Comparison of ENCODE assay signal across 23 cellular contexts in the genomic region with DNA sequence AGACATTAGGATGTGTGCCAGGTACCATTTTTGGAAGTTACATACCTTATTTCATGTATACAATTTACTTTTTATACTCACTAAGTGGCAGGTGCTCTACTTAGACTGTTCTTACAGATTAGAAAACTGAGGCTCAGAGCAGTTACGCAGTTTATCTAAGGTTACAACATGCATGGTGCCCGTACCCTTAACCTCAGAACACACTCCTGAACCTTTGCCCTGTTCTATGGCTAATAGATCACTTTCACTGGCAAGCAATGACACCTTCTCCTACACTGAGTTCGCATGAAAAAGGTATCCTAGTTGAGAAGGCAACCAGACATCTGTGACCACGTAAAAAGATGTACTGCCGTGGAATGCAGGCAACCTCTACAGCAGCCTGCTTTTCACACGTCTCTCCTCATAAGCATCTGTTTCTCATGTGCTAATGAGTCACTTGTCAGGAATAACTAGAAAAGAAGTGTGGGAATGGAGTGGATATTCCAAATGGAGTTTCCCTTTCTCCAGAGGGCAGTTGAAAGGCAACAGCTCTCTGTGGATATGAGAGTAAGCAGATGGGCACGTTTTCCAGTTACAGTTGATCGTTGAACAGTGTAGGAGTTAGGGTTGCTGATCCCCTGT.
DNase-seq lines count a peak whose midpoint lies in the region; ATAC-seq, FAIRE-seq and TF ChIP-seq lines count a peak whose summit lies in the region.
"Had no signal": no experiment of that assay in that cellular context is flagged by ENCODE, and none has a peak within 500 bp of the region (broad histone marks: within the 10 kb centered on the region; RNA-seq: fewer than 3 reads in every experiment).

No MANE protein-coding gene starts in this region.

- intact Hi-C loops in left ventricle myocardium superior (cut with micrococcal nuclease) = no loop called here
- intact Hi-C loops in gastrocnemius medialis (cut with DNase I; ENCODE audit: low total_unique reads) = no loop called here
- intact Hi-C loops in spleen (cut with DNase I; ENCODE audit: low total_unique reads) = no loop called here

- no peak for TF ChIP-seq POLR2A in gastrocnemius medialis (IDR thresholded peaks at IDR 0.05)
- no peak for TF ChIP-seq POLR2A in spleen (IDR thresholded peaks at IDR 0.05)
- TF ChIP-seq POLR2A in GM12891 (IDR thresholded peaks at IDR 0.05; ENCODE audit: low read depth, low read length) = no peak

- H3K4me1 Mint-ChIP-seq in chondrocyte (ENCODE audit: low read depth) = peaks cover 3% of the 10 kb centered on the region
- no peaks in the 10 kb centered on the region for H3K4me1 Mint-ChIP-seq in stimulated activated effector memory CD8-positive, alpha-beta T cell treated with anti-CD3 and anti-CD28 coated beads, Interleukin-12 subunit alpha, Interleukin-12 subunit beta, amount 100 ng/mL, for 72 hours
- H3K4me1 Mint-ChIP-seq: naive B cell had no signal

- 77 to 83% (median 81%) methylated on average over 8 of the region's 8 CpGs for whole genome bisulfite sequencing in spleen, 5 donors

- H3K27ac ChIP-seq in gastrocnemius medialis (no peak overlapping the region), spleen (no peak overlapping the region)
- H3K27ac ChIP-seq: BLaER1, body of pancreas, ovary, skin epidermis had no signal

- TF ChIP-seq CTCF in chondrocyte (IDR thresholded peaks at IDR 0.05) = no peak
- TF ChIP-seq CTCF in gastrocnemius medialis (IDR thresholded peaks at IDR 0.05 in 4 of 5, conservative IDR thresholded peaks at IDR 0.05 in 1 of 5) = no peak
- no peak for TF ChIP-seq CTCF in spleen (IDR thresholded peaks at IDR 0.05 in 8 of 11, conservative IDR thresholded peaks at IDR 0.05 in 3 of 11)

- peak overlapping the region; percentile 3 for H3K27ac Mint-ChIP-seq in chondrocyte (ENCODE audit: unreplicated experiment)
- H3K27ac Mint-ChIP-seq in stimulated activated effector memory CD8-positive, alpha-beta T cell treated with anti-CD3 and anti-CD28 coated beads, Interleukin-12 subunit alpha, Interleukin-12 subunit beta, amount 100 ng/mL, for 72 hours = no peak overlapping the region
- H3K27ac Mint-ChIP-seq: activated naive CD8-positive, alpha-beta T cell; activated T-cell treated with anti-CD3 and anti-CD28 coated beads, Interleukin-2, amount 50 U/mL, for 72 hours had no signal

- no peaks in the 10 kb centered on the region for H3K9me3 Mint-ChIP-seq in chondrocyte (ENCODE audit: low read depth)
- H3K9me3 Mint-ChIP-seq in stimulated activated effector memory CD8-positive, alpha-beta T cell treated with anti-CD3 and anti-CD28 coated beads, Interleukin-12 subunit alpha, Interleukin-12 subunit beta, amount 100 ng/mL, for 72 hours = no peaks in the 10 kb centered on the region
- H3K9me3 Mint-ChIP-seq: activated T-cell treated with anti-CD3 and anti-CD28 coated beads, Interleukin-2, amount 50 U/mL, for 72 hours; naive B cell had no signal

- FAIRE-seq in GM12891 (lab: Jason Lieb, UNC) = no peak

- H3K36me3 ChIP-seq in gastrocnemius medialis (no peaks in the 10 kb centered on the region), spleen (no peaks in the 10 kb centered on the region)
- H3K36me3 ChIP-seq: BLaER1, ovary had no signal

- H3K4me3 ChIP-seq in gastrocnemius medialis (no peak overlapping the region), spleen (no peak overlapping the region)
- H3K4me3 ChIP-seq: BLaER1, body of pancreas, ovary, skin epidermis had no signal

- no peak overlapping the region for H3K4me3 Mint-ChIP-seq in chondrocyte (ENCODE audit: unreplicated experiment)
- H3K4me3 Mint-ChIP-seq in stimulated activated effector memory CD8-positive, alpha-beta T cell treated with anti-CD3 and anti-CD28 coated beads, Interleukin-12 subunit alpha, Interleukin-12 subunit beta, amount 100 ng/mL, for 72 hours = no peak overlapping the region
- H3K4me3 Mint-ChIP-seq: activated naive CD8-positive, alpha-beta T cell; activated T-cell treated with anti-CD3 and anti-CD28 coated beads, Interleukin-2, amount 50 U/mL, for 72 hours; naive B cell had no signal

- in situ Hi-C loops in gastrocnemius medialis (cut with MboI; ENCODE audit: low sequenced_read_pairs in 4 of 4) = no loop called here

- DNase-seq in HCEC 1CT (peak; percentile 36), chondrocyte (ENCODE audit: low spot score) (no peak), left ventricle myocardium superior (no peak), gastrocnemius medialis (no peak), NCI-H748 (lab: John Stamatoyannopoulos, UW; ENCODE audit: unreplicated experiment) (no peak), spleen (no peak), GM12891 (ENCODE audit: insufficient read length, low spot score) (no peak)
- no peak for DNase-seq in stimulated activated effector memory CD8-positive, alpha-beta T cell treated with anti-CD3 and anti-CD28 coated beads, Interleukin-12 subunit alpha, Interleukin-12 subunit beta, amount 100 ng/mL, for 72 hours (ENCODE audit: low spot score in 2 of 2)
- DNase-seq: activated CD4-positive, alpha-beta T cell treated with anti-CD3 and anti-CD28 coated beads for 1 hour; activated T-cell treated with anti-CD3 and anti-CD28 coated beads, Interleukin-2, amount 50 U/mL, for 72 hours; body of pancreas; GF-D8; KBM-7; naive B cell; NCI-H2081; NCI-H446; ovary; RPMI8226; stimulated activated CD4-positive, alpha-beta T cell treated with anti-CD3 and anti-CD28 coated beads, Interleukin-4, amount 100 ng/mL, for 4 hours; SW 1271 had no signal

- ATAC-seq in left ventricle myocardium superior = peak; percentile 53
- peak; percentile 30 to 37 for ATAC-seq in gastrocnemius medialis
- no peak for ATAC-seq in stimulated activated effector memory CD8-positive, alpha-beta T cell treated with anti-CD3 and anti-CD28 coated beads, Interleukin-12 subunit alpha, Interleukin-12 subunit beta, amount 100 ng/mL, for 72 hours
- ATAC-seq: activated T-cell treated with anti-CD3 and anti-CD28 coated beads, Interleukin-2, amount 50 U/mL, for 72 hours; body of pancreas had no signal

- peaks cover 29% of the 10 kb centered on the region for H3K27me3 Mint-ChIP-seq in chondrocyte (ENCODE audit: low read depth)

- H3K9me3 ChIP-seq in gastrocnemius medialis (no peaks in the 10 kb centered on the region), spleen (no peaks in the 10 kb centered on the region)
- H3K9me3 ChIP-seq: BLaER1, body of pancreas, ovary had no signal

- H3K36me3 Mint-ChIP-seq in chondrocyte (ENCODE audit: low read depth) = no peaks in the 10 kb centered on the region
- no peaks in the 10 kb centered on the region for H3K36me3 Mint-ChIP-seq in stimulated activated effector memory CD8-positive, alpha-beta T cell treated with anti-CD3 and anti-CD28 coated beads, Interleukin-12 subunit alpha, Interleukin-12 subunit beta, amount 100 ng/mL, for 72 hours
- H3K36me3 Mint-ChIP-seq: activated naive CD8-positive, alpha-beta T cell; naive B cell had no signal

- H3K27me3 ChIP-seq in gastrocnemius medialis (no peaks in the 10 kb centered on the region), spleen (replicated peaks in 1 of 7) (peaks cover 0 to 8% (median 0%) of the 10 kb centered on the region in 7 donors)
- H3K27me3 ChIP-seq: BLaER1, body of pancreas, ovary had no signal

- H3K4me1 ChIP-seq in gastrocnemius medialis = no peaks in the 10 kb centered on the region
- H3K4me1 ChIP-seq in spleen = no peaks in the 10 kb centered on the region
- H3K4me1 ChIP-seq: BLaER1, body of pancreas had no signal

TF ChIP-seq in GM12891, 5 proteins besides CTCF, POLR2A, EP300 and RAD21:
- TF ChIP-seq PAX5 (IDR thresholded peaks at IDR 0.05; ENCODE audit: insufficient read depth, low read length, severe bottlenecking) (no peak), TAF1 (IDR thresholded peaks at IDR 0.05; ENCODE audit: low read depth, low read length) (no peak), POU2F2 (IDR thresholded peaks at IDR 0.05; ENCODE audit: low read depth, low read length) (no peak), POLR2AphosphoS5 (IDR thresholded peaks at IDR 0.05; ENCODE audit: low read depth, low read length) (no peak), SPI1 (IDR thresholded peaks at IDR 0.05; ENCODE audit: low read depth, low read length) (no peak)
